Comparison of ENCODE assay signal across 12 cellular contexts in the genomic region with DNA sequence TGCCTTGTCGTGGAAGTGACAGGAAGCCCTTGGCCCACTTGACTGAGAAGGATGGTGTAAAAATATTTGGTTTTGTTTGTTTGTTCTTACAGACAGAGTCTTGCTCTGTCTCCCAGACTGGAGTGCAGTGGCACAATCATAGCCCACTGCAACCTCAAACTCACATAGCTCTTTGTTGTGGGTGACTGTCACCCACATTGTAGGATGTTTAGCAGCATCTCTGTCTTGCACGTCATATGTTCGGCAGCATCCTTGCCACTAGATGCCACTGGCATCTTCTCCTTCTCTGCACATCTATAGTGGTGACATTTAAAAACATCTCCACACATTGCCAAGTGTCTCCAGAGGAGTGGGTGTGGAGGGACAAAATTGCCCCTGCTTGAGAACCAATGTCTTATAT. TPM values are rescaled to one million over a fixed set of nuclear protein-coding genes. Genes with fewer than 3 reads are reported as not detected.
A peak's percentile ranks its signal among the peaks of the same experiment; 100 is the strongest.
DNase-seq lines count a peak whose midpoint lies in the region; ATAC-seq and TF ChIP-seq lines count a peak whose summit lies in the region.
"Had no signal": no experiment of that assay in that cellular context is flagged by ENCODE, and none has a peak within 500 bp of the region (broad histone marks: within the 10 kb centered on the region; RNA-seq: fewer than 3 reads in every experiment).

No MANE protein-coding gene starts in this region.

- TF ChIP-seq POLR2A in heart left ventricle (IDR thresholded peaks at IDR 0.05) = no peak

- ATAC-seq in left cardiac atrium (peak; percentile 34 to 50), heart left ventricle (no peak), HG03460 (IDR thresholded peaks at IDR 0.05; ENCODE audit: unreplicated experiment) (no peak)

- TF ChIP-seq CTCF in heart left ventricle (IDR thresholded peaks at IDR 0.05) = no peak

- H3K27ac ChIP-seq in heart left ventricle = no peak overlapping the region
- H3K27ac ChIP-seq in effector memory CD4-positive, alpha-beta T cell (ENCODE audit: insufficient read depth, low read length, poor library complexity, severe bottlenecking) = no peak overlapping the region
- H3K27ac ChIP-seq in substantia nigra (ENCODE audit: low read depth, low read length, poor library complexity, severe bottlenecking) = peak overlapping the region; percentile 60
- H3K27ac ChIP-seq: parathyroid adenoma had no signal

- DNase-seq in left cardiac atrium (no peak), heart left ventricle (no peak), substantia nigra (lab: John Stamatoyannopoulos, UW) (peak in 4 of 49 donors; percentile 3 to 28 (median 14)), MG63 (no peak), NCI-H1092 treated with DMSO at 0.1 percent for 48 hours (lab: John Stamatoyannopoulos, UW) (no peak)
- DNase-seq in activated CD8-positive, alpha-beta memory T cell treated with anti-CD3 and anti-CD28 coated beads, Interleukin-2, amount 50 U/mL, for 1 hour (ENCODE audit: extremely low read depth) = peak; percentile 29
- DNase-seq in effector memory CD4-positive, alpha-beta T cell = peak; percentile 60 to 68 (median 64)
- DNase-seq: NCI-H446, SHP77 treated with DMSO at 0.1 percent for 48 hours had no signal

- H3K9me3 ChIP-seq in heart left ventricle (no peaks in the 10 kb centered on the region), MG63 (no peaks in the 10 kb centered on the region)
- H3K9me3 ChIP-seq in effector memory CD4-positive, alpha-beta T cell (ENCODE audit: control insufficient read depth, low read length) = no peaks in the 10 kb centered on the region

- intact Hi-C loops in left cardiac atrium (cut with DNase I) (no loop called here), heart left ventricle (cut with DNase I) (no loop called here)

- H3K27me3 ChIP-seq in heart left ventricle (peaks cover 0 to 2% (median 0%) of the 10 kb centered on the region in 9 donors), MG63 (peaks cover 17% of the 10 kb centered on the region)
- H3K27me3 ChIP-seq in effector memory CD4-positive, alpha-beta T cell (replicated peaks; ENCODE audit: control insufficient read depth, insufficient read depth, low read length, poor library complexity, severe bottlenecking) = no peaks in the 10 kb centered on the region

- no peaks in the 10 kb centered on the region for H3K36me3 ChIP-seq in heart left ventricle
- no peaks in the 10 kb centered on the region for H3K36me3 ChIP-seq in effector memory CD4-positive, alpha-beta T cell (ENCODE audit: control insufficient read depth, insufficient read depth, low read length)
- no peaks in the 10 kb centered on the region for H3K36me3 ChIP-seq in MG63

- peaks cover 0 to 27% (median 0%) of the 10 kb centered on the region in 12 donors for H3K4me1 ChIP-seq in heart left ventricle
- H3K4me1 ChIP-seq in effector memory CD4-positive, alpha-beta T cell (ENCODE audit: control insufficient read depth, insufficient read depth, low read length, poor library complexity, severe bottlenecking) = peaks cover 15% of the 10 kb centered on the region
- H3K4me1 ChIP-seq: parathyroid adenoma had no signal

- 77 to 85% (median 79%) methylated on average over 3 of the region's 3 CpGs for WGBS in heart left ventricle, 4 donors

- H3K4me3 ChIP-seq in heart left ventricle = no peak overlapping the region
- no peak overlapping the region for H3K4me3 ChIP-seq in effector memory CD4-positive, alpha-beta T cell (ENCODE audit: insufficient read depth, low read depth, low read length, poor library complexity, severe bottlenecking)
- no peak overlapping the region for H3K4me3 ChIP-seq in MG63
- H3K4me3 ChIP-seq: lung had no signal

RNA-seq across cellular contexts. Expression of gene PRR5L, which starts 56.8 kb away (rescaled TPM):
- total RNA-seq in left cardiac atrium (1 to 10 TPM; 4.0 to 5.8 TPM), heart left ventricle (10 to 100 TPM in 1 of 9 donors, 1 to 10 TPM in 6, under 1 TPM in 2; 0.67 to 17.8 (median 3.1) TPM)
- 1 to 10 TPM in 1 of 2 donors, under 1 TPM in 1; 0.61 to 3.3 TPM for polyA plus RNA-seq in heart left ventricle
- 5.3 TPM in 1 of 2 replicates, not detected in the other for total RNA-seq in MG63 (2014; rRNA removed; shearing (Covaris generic); ENCODE audit: low replicate concordance)

Comparison
In these comparisons a context has a peak if more than half of its experiments do, and no peak if none do; other contexts are left out.
1. ATAC-seq: peak in left cardiac atrium (2 of 2); none in heart left ventricle (0 of 4) and HG03460 (single experiment).
2. DNase-seq: peak in activated CD8-positive, alpha-beta memory T cell treated with anti-CD3 and anti-CD28 coated beads, Interleukin-2, amount 50 U/mL, for 1 hour (single experiment) and effector memory CD4-positive, alpha-beta T cell (3 of 3); none in left cardiac atrium (single experiment), heart left ventricle (0 of 5), MG63 (single experiment) and NCI-H1092 treated with DMSO at 0.1 percent for 48 hours (single experiment).